22 cellular contexts compared by ENCODE assay signal in genomic region chr9:96172797-96173196, GRCh38.
"Had no signal": no experiment of that assay in that cellular context is flagged by ENCODE, and none has a peak within 500 bp of the region (broad histone marks: within the 10 kb centered on the region; RNA-seq: fewer than 3 reads in every experiment).

No MANE protein-coding gene starts in this region.

- ATAC-seq: Panc1, PC-3 had no signal

- H3K9ac ChIP-seq: SK-N-SH had no signal

- H3K27ac ChIP-seq: HL-60, RWPE1 had no signal

- H3K4me2 ChIP-seq: SK-N-SH had no signal

- DNase-seq: KBM-7, NCI-H1092, NCI-H1105 treated with DMSO at 0.1 percent for 48 hours, NCI-H1417 treated with DMSO at 0.1 percent for 48 hours, NCI-H146, NCI-H1694 treated with DMSO at 0.1 percent for 48 hours, NCI-H1930, NCI-H2081, NCI-H2107, NCI-H2171, NCI-H226, NCI-H446, NCI-H510A, NCI-H524 treated with DMSO at 0.1 percent for 48 hours, NCI-H69, NCI-H774, PC-3, SHP77, SK-N-SH had no signal

- H3K9me3 ChIP-seq: SK-N-SH had no signal
